In the genomic region with DNA sequence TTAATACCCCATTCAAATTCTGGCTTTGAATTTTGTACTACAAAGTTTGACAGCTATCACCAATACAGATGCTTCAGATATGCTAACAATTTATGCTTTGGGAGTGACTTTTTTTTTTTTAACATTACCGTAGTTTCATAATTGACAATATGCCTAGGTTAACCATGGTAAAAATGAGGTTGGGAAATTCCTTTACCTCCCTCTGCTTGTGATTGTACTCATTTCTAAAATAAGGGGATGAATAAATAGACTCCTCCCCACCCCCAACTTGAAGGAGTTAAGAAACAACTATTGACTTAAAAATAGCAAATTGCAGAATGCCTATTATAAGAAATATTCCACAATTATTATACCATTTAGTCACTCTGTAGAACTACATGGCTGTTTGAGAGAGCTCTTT, we compare ENCODE assay signal across 18 cellular contexts.
DNase-seq lines count a peak whose midpoint lies in the region; ATAC-seq lines count a peak whose summit lies in the region.
"Had no signal": no experiment of that assay in that cellular context is flagged by ENCODE, and none has a peak within 500 bp of the region (broad histone marks: within the 10 kb centered on the region; RNA-seq: fewer than 3 reads in every experiment).

No MANE protein-coding gene starts in this region.

- ATAC-seq in GM18870 (IDR thresholded peaks at IDR 0.05; ENCODE audit: unreplicated experiment) (peak; percentile 35), HG02885 (IDR thresholded peaks at IDR 0.05; ENCODE audit: poor library complexity, unreplicated experiment) (peak; percentile 28)
- ATAC-seq: gastroesophageal sphincter, left cardiac atrium had no signal

- DNase-seq in MV-4-11 (lab: John Stamatoyannopoulos, UW) (peak; percentile 17), myocyte (ENCODE audit: low read depth) (peak; percentile 65), Ammon's horn (ENCODE audit: low spot score) (no peak), AG08395 (ENCODE audit: low spot score) (no peak), NCI-H446 treated with DMSO at 0.1 percent for 48 hours (lab: John Stamatoyannopoulos, UW) (no peak), SK-N-DZ (ENCODE audit: low spot score) (no peak)
- DNase-seq: activated CD4-positive, alpha-beta memory T cell treated with anti-CD3 and anti-CD28 coated beads for 36 hours; activated T-cell treated with anti-CD3 and anti-CD28 coated beads, Interleukin-2, amount 50 U/mL, for 48 hours; cerebellar nuclear complex; COR-L47; effector CD4-positive, alpha-beta T cell; EL; left cardiac atrium; stimulated activated CD4-positive, alpha-beta T cell treated with anti-CD3 and anti-CD28 coated beads, Interleukin-4, amount 100 ng/mL, for 1 hour; T-helper 2 cell had no signal

Comparison
In these comparisons a context has a peak if more than half of its experiments do, and no peak if none do; other contexts are left out.
1. DNase-seq: peak in MV-4-11 (single experiment) and myocyte (single experiment); none in Ammon's horn (single experiment), AG08395 (single experiment), NCI-H446 treated with DMSO at 0.1 percent for 48 hours (single experiment) and SK-N-DZ (single experiment).